In genomic region chr1:200198247-200198646, GRCh38 we compare ENCODE assay signal across 12 cellular contexts.
"Had no signal": no experiment of that assay in that cellular context is flagged by ENCODE, and none has a peak within 500 bp of the region (broad histone marks: within the 10 kb centered on the region; RNA-seq: fewer than 3 reads in every experiment).

No MANE protein-coding gene starts in this region.

- ATAC-seq: activated CD8-positive, alpha-beta memory T cell treated with anti-CD3 and anti-CD28 coated beads, Interleukin-2, amount 10 ng/mL, durations not matched to agents 7 days and 5 days; body of pancreas; effector memory CD8-positive, alpha-beta T cell had no signal

- H3K27ac ChIP-seq: body of pancreas, hepatocyte, parathyroid adenoma, testis had no signal

- H3K4me3 ChIP-seq: body of pancreas, hepatocyte, testis had no signal

- DNase-seq: activated CD4-positive, alpha-beta T cell treated with anti-CD3 and anti-CD28 coated beads, Interleukin-2, amount 50 U/mL, for 48 hours; activated CD4-positive, CD25-positive, alpha-beta regulatory T cell treated with anti-CD3 and anti-CD28 coated beads, Interleukin-2, amount 50 U/mL, for 72 hours; activated CD8-positive, alpha-beta memory T cell treated with anti-CD3 and anti-CD28 coated beads, Interleukin-2, amount 10 ng/mL, durations not matched to agents 7 days and 5 days; activated effector memory CD4-positive, alpha-beta T cell treated with Interleukin-2 at 50 U/mL for 16 hours; activated T-cell treated with anti-CD3 and anti-CD28 coated beads, Interleukin-2, amount 50 U/mL, for 24 hours; body of pancreas; effector memory CD8-positive, alpha-beta T cell; kidney glomerular epithelial cell; stimulated activated CD4-positive, alpha-beta T cell treated with anti-CD3 and anti-CD28 coated beads, Interleukin-4, amount 100 ng/mL, for 1 hour; testis had no signal
